1 cellular context compared by ENCODE assay signal in genomic region chr2:136005462-136006205, GRCh38.
TF ChIP-seq lines count a peak whose summit lies in the region.

No MANE protein-coding gene starts in this region.

TF ChIP-seq in GM23338, 12 proteins besides CTCF, POLR2A, EP300 and RAD21 (continued from another document):
- TF ChIP-seq REST (IDR thresholded peaks at IDR 0.05; ENCODE audit: unreplicated experiment) (no peak), ZNF114 (CRISPR knock-in tag; IDR thresholded peaks at IDR 0.05) (no peak), POLR2AphosphoS5 (IDR thresholded peaks at IDR 0.05; ENCODE audit: low read depth) (no peak), EZH2 (IDR thresholded peaks at IDR 0.05; ENCODE audit: low read depth, unreplicated experiment) (no peak), ZNF331 (CRISPR knock-in tag; IDR thresholded peaks at IDR 0.05; ENCODE audit: low read depth) (no peak), STAT1 (IDR thresholded peaks at IDR 0.05; ENCODE audit: unreplicated experiment) (no peak)
TF ChIP-seq in GM23338: peak in this region for 0.
